In the genomic region with DNA sequence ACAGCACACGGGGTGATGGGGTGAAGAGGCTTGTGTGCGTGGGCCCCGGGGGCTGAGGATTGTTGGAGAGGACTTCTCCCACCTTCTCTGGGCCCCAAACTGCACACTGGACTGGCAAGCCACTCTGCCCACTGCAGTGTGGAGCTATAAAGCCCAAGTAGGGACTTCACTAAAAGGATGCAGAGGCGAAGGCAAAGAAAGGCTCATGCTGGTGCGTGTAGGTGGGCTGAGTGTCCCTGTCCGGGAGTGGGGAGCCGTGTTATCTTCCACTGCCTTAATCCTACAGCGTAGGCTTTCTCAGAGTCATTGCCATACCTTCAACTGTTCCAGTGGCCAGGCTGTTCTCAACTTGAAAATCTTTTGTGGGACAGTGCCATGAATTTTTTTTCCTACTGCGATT, we compare ENCODE assay signal across 22 cellular contexts. TPM values are rescaled to one million over a fixed set of nuclear protein-coding genes. Genes with fewer than 3 reads are reported as not detected.
"Had no signal": no experiment of that assay in that cellular context is flagged by ENCODE, and none has a peak within 500 bp of the region (broad histone marks: within the 10 kb centered on the region; RNA-seq: fewer than 3 reads in every experiment).

No MANE protein-coding gene starts in this region.

- H3K9me3 Mint-ChIP-seq: activated CD4-positive, alpha-beta memory T cell treated with anti-CD3 and anti-CD28 coated beads for 36 hours; activated naive CD8-positive, alpha-beta T cell treated with anti-CD3 and anti-CD28 coated beads for 36 hours; naive thymus-derived CD8-positive, alpha-beta T cell; stimulated activated naive CD8-positive, alpha-beta T cell treated with anti-CD3 and anti-CD28 coated beads, Interleukin-15, amount 100 ng/mL, for 72 hours; WTC11 had no signal

- H3K9me3 ChIP-seq: gastrocnemius medialis, left lung, ovary, sigmoid colon, thoracic aorta had no signal

- H3K4me3 Mint-ChIP-seq: activated CD4-positive, alpha-beta memory T cell treated with anti-CD3 and anti-CD28 coated beads for 36 hours; activated CD4-positive, alpha-beta T cell treated with anti-CD3 and anti-CD28 coated beads for 36 hours; activated CD8-positive, alpha-beta memory T cell treated with anti-CD3 and anti-CD28 coated beads, Interleukin-2, amount 10 ng/mL, durations not matched to agents 7 days and 5 days; activated naive CD8-positive, alpha-beta T cell treated with anti-CD3 and anti-CD28 coated beads for 36 hours; naive thymus-derived CD8-positive, alpha-beta T cell; stimulated activated naive CD8-positive, alpha-beta T cell treated with anti-CD3 and anti-CD28 coated beads, Interleukin-15, amount 100 ng/mL, for 72 hours; WTC11 had no signal

- H3K4me1 Mint-ChIP-seq: activated CD8-positive, alpha-beta memory T cell treated with anti-CD3 and anti-CD28 coated beads, Interleukin-2, amount 10 ng/mL, durations not matched to agents 7 days and 5 days had no signal

- H3K27ac Mint-ChIP-seq: activated CD4-positive, alpha-beta memory T cell treated with anti-CD3 and anti-CD28 coated beads for 36 hours; activated CD4-positive, alpha-beta T cell treated with anti-CD3 and anti-CD28 coated beads for 36 hours; activated CD8-positive, alpha-beta memory T cell treated with anti-CD3 and anti-CD28 coated beads, Interleukin-2, amount 10 ng/mL, durations not matched to agents 7 days and 5 days; activated naive CD8-positive, alpha-beta T cell treated with anti-CD3 and anti-CD28 coated beads for 36 hours; naive thymus-derived CD8-positive, alpha-beta T cell; stimulated activated naive CD8-positive, alpha-beta T cell treated with anti-CD3 and anti-CD28 coated beads, Interleukin-15, amount 100 ng/mL, for 72 hours; WTC11 had no signal

- ATAC-seq: activated CD4-positive, alpha-beta T cell treated with anti-CD3 and anti-CD28 coated beads for 36 hours; activated CD8-positive, alpha-beta memory T cell treated with anti-CD3 and anti-CD28 coated beads, Interleukin-2, amount 10 ng/mL, durations not matched to agents 7 days and 5 days; gastrocnemius medialis; left lung; naive thymus-derived CD8-positive, alpha-beta T cell; stimulated activated naive CD8-positive, alpha-beta T cell treated with anti-CD3 and anti-CD28 coated beads, Interleukin-15, amount 100 ng/mL, for 72 hours; WTC11 had no signal

- FAIRE-seq: colon, endometrium, kidney had no signal

- H3K27ac ChIP-seq: gastrocnemius medialis, left lung, sigmoid colon, SK-N-MC, thoracic aorta had no signal

- H3K4me3 ChIP-seq: gastrocnemius medialis, left lung, ovary, sigmoid colon, SK-N-MC, thoracic aorta had no signal

- H3K36me3 Mint-ChIP-seq: activated CD4-positive, alpha-beta memory T cell treated with anti-CD3 and anti-CD28 coated beads for 36 hours; activated CD8-positive, alpha-beta memory T cell treated with anti-CD3 and anti-CD28 coated beads, Interleukin-2, amount 10 ng/mL, durations not matched to agents 7 days and 5 days; activated naive CD8-positive, alpha-beta T cell treated with anti-CD3 and anti-CD28 coated beads for 36 hours; naive thymus-derived CD8-positive, alpha-beta T cell; WTC11 had no signal

- H3K36me3 ChIP-seq: gastrocnemius medialis, left lung, ovary, sigmoid colon, thoracic aorta had no signal

- DNase-seq: activated CD4-positive, alpha-beta memory T cell treated with anti-CD3 and anti-CD28 coated beads for 36 hours; activated CD4-positive, alpha-beta T cell treated with anti-CD3 and anti-CD28 coated beads for 36 hours; activated CD8-positive, alpha-beta memory T cell treated with anti-CD3 and anti-CD28 coated beads, Interleukin-2, amount 10 ng/mL, durations not matched to agents 7 days and 5 days; activated naive CD4-positive, alpha-beta T cell; activated naive CD8-positive, alpha-beta T cell treated with anti-CD3 and anti-CD28 coated beads for 36 hours; amygdala; central memory CD4-positive, alpha-beta T cell; erythroblast; gastrocnemius medialis; head of caudate nucleus; kidney; left lung; naive thymus-derived CD8-positive, alpha-beta T cell; sigmoid colon; stimulated activated CD4-positive, alpha-beta T cell treated with anti-CD3 and anti-CD28 coated beads, Interleukin-1b, Interleukin-23, amount 100 ng/mL, for 48 hours; stimulated activated naive CD8-positive, alpha-beta T cell treated with anti-CD3 and anti-CD28 coated beads, Interleukin-15, amount 100 ng/mL, for 72 hours had no signal

- H3K27me3 ChIP-seq: ovary had no signal

RNA-seq across cellular contexts. Expression of a gene that starts 3.9 kb away (rescaled TPM):
- total RNA-seq: naive thymus-derived CD8-positive, alpha-beta T cell had no signal
- polyA plus RNA-seq: naive thymus-derived CD8-positive, alpha-beta T cell had no signal
